Comparison of ENCODE assay signal across 25 cellular contexts in the genomic region with DNA sequence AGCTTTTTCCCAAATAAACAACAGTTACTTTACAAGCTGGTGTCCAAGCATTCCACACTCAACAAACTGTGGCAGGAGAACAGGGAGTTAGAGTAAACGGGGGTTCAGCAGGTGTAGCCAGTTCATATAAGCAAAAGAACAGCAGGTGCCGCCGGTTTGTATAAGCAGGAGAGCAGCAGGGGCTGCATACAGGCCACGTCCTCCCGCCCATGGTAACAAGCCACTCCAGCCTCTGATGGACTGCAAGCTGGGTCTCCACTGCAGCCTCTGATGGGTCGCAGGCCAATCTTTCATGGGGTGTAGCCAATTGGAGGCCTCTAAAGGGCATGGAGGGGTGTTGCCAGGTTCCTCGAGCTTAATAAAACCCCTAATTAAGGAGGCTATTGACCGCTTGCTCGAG.
A peak's percentile ranks its signal among the peaks of the same experiment; 100 is the strongest.
DNase-seq lines count a peak whose midpoint lies in the region; ATAC-seq, FAIRE-seq and TF ChIP-seq lines count a peak whose summit lies in the region.
"Had no signal": no experiment of that assay in that cellular context is flagged by ENCODE, and none has a peak within 500 bp of the region (broad histone marks: within the 10 kb centered on the region; RNA-seq: fewer than 3 reads in every experiment).

No MANE protein-coding gene starts in this region.

- H3K4me3 Mint-ChIP-seq in osteocyte (ENCODE audit: unreplicated experiment): no peak overlapping the region
- H3K4me3 Mint-ChIP-seq: CD14-positive monocyte; CD4-positive, alpha-beta T cell; CD8-positive, alpha-beta memory T cell; GM23338; HFFc6 had no signal

- no peak overlapping the region for H3K27ac Mint-ChIP-seq in osteocyte (ENCODE audit: unreplicated experiment)
- H3K27ac Mint-ChIP-seq: CD4-positive, alpha-beta T cell; CD8-positive, alpha-beta memory T cell; GM23338; HFFc6 had no signal

- TF ChIP-seq CTCF in right atrium auricular region (IDR thresholded peaks at IDR 0.05) (no peak), heart right ventricle (IDR thresholded peaks at IDR 0.05) (no peak), osteocyte (IDR thresholded peaks at IDR 0.05) (no peak)

- H3K4me1 Mint-ChIP-seq in osteocyte (ENCODE audit: unreplicated experiment): no peaks in the 10 kb centered on the region
- H3K4me1 Mint-ChIP-seq: CD14-positive monocyte; CD8-positive, alpha-beta memory T cell had no signal

- DNase-seq in NCI-H748 (lab: John Stamatoyannopoulos, UW; ENCODE audit: unreplicated experiment) (peak; percentile 43), NCI-H748 treated with DMSO at 0.1 percent for 48 hours (lab: John Stamatoyannopoulos, UW) (no peak), right atrium auricular region (ENCODE audit: low spot score) (peak; percentile 42), heart right ventricle (no peak), osteocyte (ENCODE audit: extremely low spot score, unreplicated experiment) (peak; percentile 66), islet precursor cell (no peak), H54 (ENCODE audit: insufficient read length, low spot score) (no peak)
- DNase-seq: 8988T; ACHN; AML-193; BE2C; CD4-positive, alpha-beta T cell; CD8-positive, alpha-beta memory T cell; DMS 273 treated with DMSO at 0.1 percent for 48 hours; DMS79; EL; GDM1; HFFc6 had no signal

- 81 to 83% methylated on average over 9 of the region's 9 CpGs for WGBS in heart right ventricle, 2 donors

- H3K4me1 ChIP-seq in right atrium auricular region (no peaks in the 10 kb centered on the region), heart right ventricle (no peaks in the 10 kb centered on the region)
- H3K4me1 ChIP-seq: A549, BE2C, HAP-1 had no signal

- H3K27me3 Mint-ChIP-seq in osteocyte (ENCODE audit: unreplicated experiment): no peaks in the 10 kb centered on the region
- H3K27me3 Mint-ChIP-seq: CD4-positive, alpha-beta T cell; CD8-positive, alpha-beta memory T cell had no signal

- no peak for FAIRE-seq in H54 (lab: Jason Lieb, UNC)
- FAIRE-seq: A549, D721Med, GM12878 had no signal

- H3K4me3 ChIP-seq in right atrium auricular region (no peak overlapping the region), heart right ventricle (no peak overlapping the region)
- H3K4me3 ChIP-seq: A549; BLaER1 treated with 17β-estradiol and CSF1 and Interleukin-3, amounts not matched to agents 10 nM and 100 nM; GM12878; GM23338; HAP-1 had no signal

- H3K27ac ChIP-seq in right atrium auricular region: no peak overlapping the region
- H3K27ac ChIP-seq in heart right ventricle: no peak overlapping the region
- H3K27ac ChIP-seq: A549; BLaER1 treated with 17β-estradiol and CSF1 and Interleukin-3, amounts not matched to agents 10 nM and 100 nM had no signal

- H3K36me3 Mint-ChIP-seq in osteocyte (ENCODE audit: unreplicated experiment): peaks cover 3% of the 10 kb centered on the region
- H3K36me3 Mint-ChIP-seq: CD14-positive monocyte; CD8-positive, alpha-beta memory T cell had no signal

- H3K9me3 ChIP-seq in right atrium auricular region (no peaks in the 10 kb centered on the region), heart right ventricle (no peaks in the 10 kb centered on the region)
- H3K9me3 ChIP-seq: A549; BE2C; BLaER1 treated with 17β-estradiol and CSF1 and Interleukin-3, amounts not matched to agents 10 nM and 100 nM; HAP-1 had no signal

- H3K36me3 ChIP-seq in right atrium auricular region: no peaks in the 10 kb centered on the region
- H3K36me3 ChIP-seq in heart right ventricle: no peaks in the 10 kb centered on the region
- H3K36me3 ChIP-seq: BE2C; BLaER1 treated with 17β-estradiol and CSF1 and Interleukin-3, amounts not matched to agents 10 nM and 100 nM; HAP-1 had no signal

- no peak for TF ChIP-seq POLR2A in H54 (IDR thresholded peaks at IDR 0.05; ENCODE audit: low read depth, low read length)

- intact Hi-C loops in heart right ventricle (cut with DNase I): no loop called here

- H3K27me3 ChIP-seq in right atrium auricular region (no peaks in the 10 kb centered on the region), heart right ventricle (peaks cover 0 to 20% (median 3%) of the 10 kb centered on the region in 7 donors)
- H3K27me3 ChIP-seq: BE2C; BLaER1 treated with 17β-estradiol and CSF1 and Interleukin-3, amounts not matched to agents 10 nM and 100 nM had no signal

- no peak for ATAC-seq in heart right ventricle
- ATAC-seq: A549, GM12878, GM23338 had no signal

- peaks cover 41% of the 10 kb centered on the region for H3K9me3 Mint-ChIP-seq in osteocyte (ENCODE audit: unreplicated experiment)
- H3K9me3 Mint-ChIP-seq: CD4-positive, alpha-beta T cell had no signal

Comparison
In these comparisons a context has a peak if more than half of its experiments do, and no peak if none do; other contexts are left out.
1. DNase-seq: peak in NCI-H748 (single experiment), right atrium auricular region (single experiment) and osteocyte (single experiment); none in NCI-H748 treated with DMSO at 0.1 percent for 48 hours (single experiment), heart right ventricle (0 of 2), islet precursor cell (single experiment) and H54 (single experiment).